Comparison of ENCODE assay signal across 24 cellular contexts in genomic region chr2:35099345-35099744, GRCh38.
DNase-seq lines count a peak whose midpoint lies in the region; ATAC-seq, FAIRE-seq and TF ChIP-seq lines count a peak whose summit lies in the region.
"Had no signal": no experiment of that assay in that cellular context is flagged by ENCODE, and none has a peak within 500 bp of the region (broad histone marks: within the 10 kb centered on the region; RNA-seq: fewer than 3 reads in every experiment).

No MANE protein-coding gene starts in this region.

- H3K9me3 Mint-ChIP-seq in osteocyte (ENCODE audit: unreplicated experiment) = no peaks in the 10 kb centered on the region
- H3K9me3 Mint-ChIP-seq in activated T-cell treated with anti-CD3 and anti-CD28 coated beads, Interleukin-2, amount 50 U/mL, for 4 hours = no peaks in the 10 kb centered on the region

- H3K36me3 ChIP-seq in NT2/D1 (ENCODE audit: insufficient read depth, insufficient read length, low read length) (no peaks in the 10 kb centered on the region), H1 (ENCODE audit: control insufficient read depth in 2 of 4, insufficient read depth in 4 of 4, low read length in 3 of 4) (no peaks in the 10 kb centered on the region)
- H3K36me3 ChIP-seq: SJCRH30 had no signal

- H3K4ac ChIP-seq in H1 (replicated peaks; ENCODE audit: insufficient read length, low read depth, low read length) = no peak overlapping the region

- H3K4me3 ChIP-seq in NT2/D1 (ENCODE audit: insufficient read length, low read depth) (no peak overlapping the region), H1 (ENCODE audit: extremely low read depth in 1 of 4, insufficient read depth in 2 of 4, low read depth in 3 of 4, low read length in 4 of 4) (no peak overlapping the region)
- H3K4me3 ChIP-seq: SJCRH30 had no signal

- no peak overlapping the region for H3K18ac ChIP-seq in H1 (ENCODE audit: extremely low read depth, low read length)

- H4K8ac ChIP-seq in H1 (ENCODE audit: extremely low read depth, insufficient read depth, low read length) = no peak overlapping the region

- peak in 2 of 3 experiments; percentile 16 to 29; a peak in 2 of 4 replicates for TF ChIP-seq CTCF in H1 (IDR thresholded peaks at IDR 0.05; ENCODE audit: control extremely low read depth in 1 of 3, insufficient read depth in 1 of 3, low read depth in 1 of 3, low read length in 3 of 3)
- TF ChIP-seq CTCF in osteocyte (IDR thresholded peaks at IDR 0.05) = peak; percentile 20

- H4K5ac ChIP-seq in H1 (ENCODE audit: insufficient read length, low read depth, low read length) = no peak overlapping the region

- H2AFZ ChIP-seq in H1 (ENCODE audit: low read length) = no peak overlapping the region

- H2BK120ac ChIP-seq in H1 (replicated peaks; ENCODE audit: low read depth, low read length) = no peak overlapping the region

- H3K56ac ChIP-seq in H1 (replicated peaks; ENCODE audit: insufficient read length, low read depth, low read length) = no peak overlapping the region

- CTCF ChIA-PET in H1 (lab: Charles Lee; ENCODE audit: partially characterized antibody) = interaction anchor here (0.5 to 1.6 kb wide), 2 partner anchors 203 to 312 kb away, joined by 3 read pairs; no protein-coding TSS in a partner anchor

- H3K36me3 Mint-ChIP-seq in osteocyte (ENCODE audit: unreplicated experiment) = no peaks in the 10 kb centered on the region
- H3K36me3 Mint-ChIP-seq in activated T-cell treated with anti-CD3 and anti-CD28 coated beads, Interleukin-2, amount 50 U/mL, for 4 hours (ENCODE audit: insufficient read depth) = no peaks in the 10 kb centered on the region
- H3K36me3 Mint-ChIP-seq: CD4-positive, CD25-positive, alpha-beta regulatory T cell had no signal

- no peak for FAIRE-seq in H1 (lab: Jason Lieb, UNC)
- FAIRE-seq: GM12892, GM18507, H54 had no signal

- H2AK5ac ChIP-seq in H1 (ENCODE audit: low read depth, low read length) = no peak overlapping the region

- H2BK12ac ChIP-seq in H1 (ENCODE audit: low read depth, low read length) = no peak overlapping the region

- H3K23me2 ChIP-seq in H1 (ENCODE audit: low read depth, low read length) = no peaks in the 10 kb centered on the region

- H3K4me3 Mint-ChIP-seq in osteocyte (ENCODE audit: unreplicated experiment) = no peak overlapping the region
- H3K4me3 Mint-ChIP-seq in activated T-cell treated with anti-CD3 and anti-CD28 coated beads, Interleukin-2, amount 50 U/mL, for 4 hours = no peak overlapping the region
- H3K4me3 Mint-ChIP-seq: B cell; CD4-positive, CD25-positive, alpha-beta regulatory T cell; HFFc6 had no signal

- TF ChIP-seq RAD21 in H1 (IDR thresholded peaks at IDR 0.05 in 1 of 2, conservative IDR thresholded peaks at IDR 0.05 in 1 of 2; ENCODE audit: low read depth in 2 of 2, low read length in 2 of 2) = peak; percentile 55 to 67

- H3K27me3 ChIP-seq in NT2/D1 (ENCODE audit: insufficient read depth, insufficient read length) (no peaks in the 10 kb centered on the region), H1 (replicated peaks in 1 of 4; ENCODE audit: control insufficient read depth in 3 of 4, extremely low read depth in 1 of 4, insufficient read depth in 3 of 4, low read length in 3 of 4) (no peaks in the 10 kb centered on the region)
- H3K27me3 ChIP-seq: SJCRH30 had no signal

- TF ChIP-seq EP300 in H1 (IDR thresholded peaks at IDR 0.05; ENCODE audit: borderline replicate concordance in 1 of 2, low read depth in 2 of 2, low read length in 2 of 2) = no peak

- no peak overlapping the region for H3K23ac ChIP-seq in H1 (ENCODE audit: insufficient read length)

- H3K9me3 ChIP-seq in NT2/D1 (ENCODE audit: insufficient read depth, low read length) (no peaks in the 10 kb centered on the region), H1 (ENCODE audit: insufficient read depth in 2 of 2, low read depth in 1 of 2, low read length in 1 of 2) (no peaks in the 10 kb centered on the region)
- H3K9me3 ChIP-seq: SJCRH30 had no signal

- no peak for ATAC-seq in activated T-cell treated with anti-CD3 and anti-CD28 coated beads, Interleukin-2, amount 50 U/mL, for 4 hours
- ATAC-seq: PC-3 had no signal

- 85% methylated on average over 1 of the region's 2 CpGs; no CpG with 5 or more reads in 1 of the 2 experiments for WGBS in H1 (ENCODE audit: extremely low coverage in 1 of 2, insufficient coverage in 1 of 2, insufficient read length in 1 of 2, insufficient replicate concordance in 2 of 2, low coverage in 1 of 2, low lambda C conversion rate in 2 of 2, missing lambda C conversion rate in 1 of 2), 2 experiments

- no peak overlapping the region for H3K14ac ChIP-seq in H1 (ENCODE audit: insufficient read length)

- DNase-seq in DMS 273 (lab: John Stamatoyannopoulos, UW; ENCODE audit: unreplicated experiment) (peak; percentile 1), DMS 273 treated with DMSO at 0.1 percent for 48 hours (lab: John Stamatoyannopoulos, UW) (no peak), NT2/D1 (ENCODE audit: low read depth, low spot score) (peak; percentile 11), H1 (ENCODE audit: low read depth in 1 of 2, low spot score in 2 of 2) (no peak), osteocyte (ENCODE audit: extremely low spot score, unreplicated experiment) (no peak), SKM-1 (lab: John Stamatoyannopoulos, UW; ENCODE audit: unreplicated experiment) (no peak), NCI-H2107 treated with DMSO at 0.1 percent for 48 hours (lab: John Stamatoyannopoulos, UW; ENCODE audit: unreplicated experiment) (no peak)
- no peak for DNase-seq in activated T-cell treated with anti-CD3 and anti-CD28 coated beads, Interleukin-2, amount 50 U/mL, for 4 hours
- DNase-seq: 8988T; Calu3; CD4-positive, CD25-positive, alpha-beta regulatory T cell; HFFc6; MV-4-11; NCI-H1930; NCI-H446 treated with DMSO at 0.1 percent for 48 hours; NCI-H69; PC-3; SW 1271 had no signal

- H4K91ac ChIP-seq in H1 (replicated peaks; ENCODE audit: insufficient read length, low read length) = no peak overlapping the region

- H3K79me1 ChIP-seq in H1 (ENCODE audit: low read depth, low read length) = no peaks in the 10 kb centered on the region

- no peak overlapping the region for H2BK20ac ChIP-seq in H1 (ENCODE audit: low read length)

- no peaks in the 10 kb centered on the region for H3K27me3 Mint-ChIP-seq in osteocyte (ENCODE audit: unreplicated experiment)
- H3K27me3 Mint-ChIP-seq in activated T-cell treated with anti-CD3 and anti-CD28 coated beads, Interleukin-2, amount 50 U/mL, for 4 hours (ENCODE audit: low read depth) = no peaks in the 10 kb centered on the region
- H3K27me3 Mint-ChIP-seq: B cell; CD4-positive, CD25-positive, alpha-beta regulatory T cell had no signal

- H3K4me1 ChIP-seq in NT2/D1 (ENCODE audit: insufficient read depth, insufficient read length) (no peaks in the 10 kb centered on the region), H1 (replicated peaks in 1 of 4; ENCODE audit: control insufficient read depth in 3 of 4, insufficient read depth in 4 of 4, low read length in 3 of 4) (no peaks in the 10 kb centered on the region)
- H3K4me1 ChIP-seq: SJCRH30 had no signal

- H3K4me2 ChIP-seq in H1 (ENCODE audit: insufficient read depth in 1 of 2, low read depth in 2 of 2, low read length in 2 of 2) = no peak overlapping the region
- H3K4me2 ChIP-seq: KMS-11 had no signal

- H3K27ac Mint-ChIP-seq in osteocyte (ENCODE audit: unreplicated experiment) = no peak overlapping the region
- H3K27ac Mint-ChIP-seq: B cell; CD4-positive, CD25-positive, alpha-beta regulatory T cell; HFFc6 had no signal

- H3K9ac ChIP-seq in NT2/D1 (ENCODE audit: insufficient read length, low read depth) (no peak overlapping the region), H1 (replicated peaks in 1 of 4; ENCODE audit: extremely low read depth in 1 of 4, low read depth in 3 of 4, low read length in 3 of 4) (no peak overlapping the region)
- H3K9ac ChIP-seq: KMS-11 had no signal

- no peak for TF ChIP-seq POLR2A in H1 (IDR thresholded peaks at IDR 0.05; ENCODE audit: control extremely low read depth in 1 of 2, low read depth in 2 of 2, low read length in 2 of 2)

- no peaks in the 10 kb centered on the region for H4K20me1 ChIP-seq in H1 (replicated peaks in 1 of 2; ENCODE audit: control insufficient read depth in 1 of 2, insufficient read depth in 2 of 2, low read length in 2 of 2)

- no peaks in the 10 kb centered on the region for H3K79me2 ChIP-seq in H1 (ENCODE audit: control insufficient read depth in 1 of 2, insufficient read depth in 2 of 2, low read length in 2 of 2)

- no peak overlapping the region for H2BK15ac ChIP-seq in H1 (ENCODE audit: low read length)

- no peak overlapping the region for H3K27ac ChIP-seq in H1 (ENCODE audit: low read depth, low read length)
- H3K27ac ChIP-seq: KMS-11, SJCRH30 had no signal

- H2BK5ac ChIP-seq in H1 (ENCODE audit: low read depth, low read length) = no peak overlapping the region

- POLR2A ChIA-PET in H1 (lab: Charles Lee; ENCODE audit: partially characterized antibody) = no interaction called here

- H3K4me1 Mint-ChIP-seq in osteocyte (ENCODE audit: unreplicated experiment) = no peaks in the 10 kb centered on the region
- no peaks in the 10 kb centered on the region for H3K4me1 Mint-ChIP-seq in activated T-cell treated with anti-CD3 and anti-CD28 coated beads, Interleukin-2, amount 50 U/mL, for 4 hours (ENCODE audit: low read depth)
- H3K4me1 Mint-ChIP-seq: B cell; CD4-positive, CD25-positive, alpha-beta regulatory T cell had no signal

TF ChIP-seq in H1, 55 proteins besides CTCF, POLR2A, EP300 and RAD21:
- no peak for TF ChIP-seq BCL11A (IDR thresholded peaks at IDR 0.05; ENCODE audit: low read depth in 2 of 2, low read length in 2 of 2)
- TF ChIP-seq CTBP2 (IDR thresholded peaks at IDR 0.05; ENCODE audit: borderline replicate concordance, insufficient read depth, insufficient read length, low read length) = no peak
- TF ChIP-seq NANOG (IDR thresholded peaks at IDR 0.05; ENCODE audit: insufficient read depth, low read depth, low read length, poor library complexity, severe bottlenecking) = peak; percentile 59
- no peak for TF ChIP-seq GTF2F1 (IDR thresholded peaks at IDR 0.05; ENCODE audit: borderline replicate concordance, low read depth, low read length)
- no peak for TF ChIP-seq TCF12 (IDR thresholded peaks at IDR 0.05; ENCODE audit: low read depth, low read length)

Comparison
In these comparisons a context has a peak if more than half of its experiments do, and no peak if none do; other contexts are left out.
1. DNase-seq: peak in DMS 273 (single experiment) and NT2/D1 (single experiment); none in DMS 273 treated with DMSO at 0.1 percent for 48 hours (single experiment), H1 (0 of 2), osteocyte (single experiment), SKM-1 (single experiment), activated T-cell treated with anti-CD3 and anti-CD28 coated beads, Interleukin-2, amount 50 U/mL, for 4 hours (single experiment) and NCI-H2107 treated with DMSO at 0.1 percent for 48 hours (single experiment).